Comparison of ENCODE assay signal across 1 cellular context in genomic region chr10:113425596-113425995, GRCh38.
TF ChIP-seq lines count a peak whose summit lies in the region.

No MANE protein-coding gene starts in this region.

TF ChIP-seq in HepG2, 621 proteins besides CTCF, POLR2A, EP300 and RAD21 (continued from another document):
- TF ChIP-seq CEBPG (CRISPR knock-in tag; IDR thresholded peaks at IDR 0.05) (no peak), KLF13 (CRISPR knock-in tag; IDR thresholded peaks at IDR 0.05) (no peak)
